Comparison of ENCODE assay signal across 1 cellular context in the genomic region with DNA sequence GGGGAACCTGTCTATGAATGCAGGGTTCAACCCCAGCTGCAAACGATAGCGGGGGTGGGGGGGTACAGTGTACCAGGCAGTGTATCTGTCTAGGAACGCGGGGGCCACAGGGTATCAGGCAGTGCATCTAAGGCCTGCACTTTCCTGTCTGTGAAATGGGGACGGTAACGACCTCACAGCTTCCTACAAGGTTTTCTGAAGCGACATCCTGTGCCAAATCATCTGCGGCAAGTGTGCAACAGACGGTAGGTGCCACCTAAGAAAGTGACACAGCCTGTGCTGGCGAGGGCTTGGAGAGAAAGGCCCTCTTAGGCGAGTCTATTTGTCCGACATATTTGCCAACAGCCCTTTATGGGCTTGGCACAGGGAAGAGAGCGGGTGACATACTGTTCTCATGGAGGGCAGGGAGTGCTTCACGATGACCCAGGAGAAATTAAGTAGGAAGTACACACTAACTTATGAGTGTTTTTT.
TF ChIP-seq lines count a peak whose summit lies in the region.

No MANE protein-coding gene starts in this region.

TF ChIP-seq in HepG2, 621 proteins besides CTCF, POLR2A, EP300 and RAD21 (continues in another document):
- TF ChIP-seq, protein P1, sequence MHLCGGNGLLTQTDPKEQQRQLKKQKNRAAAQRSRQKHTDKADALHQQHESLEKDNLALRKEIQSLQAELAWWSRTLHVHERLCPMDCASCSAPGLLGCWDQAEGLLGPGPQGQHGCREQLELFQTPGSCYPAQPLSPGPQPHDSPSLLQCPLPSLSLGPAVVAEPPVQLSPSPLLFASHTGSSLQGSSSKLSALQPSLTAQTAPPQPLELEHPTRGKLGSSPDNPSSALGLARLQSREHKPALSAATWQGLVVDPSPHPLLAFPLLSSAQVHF (CRISPR knock-in tag; IDR thresholded peaks at IDR 0.05), result no peak
- TF ChIP-seq, protein P2, sequence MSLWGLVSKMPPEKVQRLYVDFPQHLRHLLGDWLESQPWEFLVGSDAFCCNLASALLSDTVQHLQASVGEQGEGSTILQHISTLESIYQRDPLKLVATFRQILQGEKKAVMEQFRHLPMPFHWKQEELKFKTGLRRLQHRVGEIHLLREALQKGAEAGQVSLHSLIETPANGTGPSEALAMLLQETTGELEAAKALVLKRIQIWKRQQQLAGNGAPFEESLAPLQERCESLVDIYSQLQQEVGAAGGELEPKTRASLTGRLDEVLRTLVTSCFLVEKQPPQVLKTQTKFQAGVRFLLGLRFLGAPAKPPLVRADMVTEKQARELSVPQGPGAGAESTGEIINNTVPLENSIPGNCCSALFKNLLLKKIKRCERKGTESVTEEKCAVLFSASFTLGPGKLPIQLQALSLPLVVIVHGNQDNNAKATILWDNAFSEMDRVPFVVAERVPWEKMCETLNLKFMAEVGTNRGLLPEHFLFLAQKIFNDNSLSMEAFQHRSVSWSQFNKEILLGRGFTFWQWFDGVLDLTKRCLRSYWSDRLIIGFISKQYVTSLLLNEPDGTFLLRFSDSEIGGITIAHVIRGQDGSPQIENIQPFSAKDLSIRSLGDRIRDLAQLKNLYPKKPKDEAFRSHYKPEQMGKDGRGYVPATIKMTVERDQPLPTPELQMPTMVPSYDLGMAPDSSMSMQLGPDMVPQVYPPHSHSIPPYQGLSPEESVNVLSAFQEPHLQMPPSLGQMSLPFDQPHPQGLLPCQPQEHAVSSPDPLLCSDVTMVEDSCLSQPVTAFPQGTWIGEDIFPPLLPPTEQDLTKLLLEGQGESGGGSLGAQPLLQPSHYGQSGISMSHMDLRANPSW (CRISPR knock-in tag; IDR thresholded peaks at IDR 0.05; ENCODE audit: borderline replicate concordance), result 0 out of 2 replicates have a peak, but pooled peaks have one; percentile 0
- TF ChIP-seq, protein P3, sequence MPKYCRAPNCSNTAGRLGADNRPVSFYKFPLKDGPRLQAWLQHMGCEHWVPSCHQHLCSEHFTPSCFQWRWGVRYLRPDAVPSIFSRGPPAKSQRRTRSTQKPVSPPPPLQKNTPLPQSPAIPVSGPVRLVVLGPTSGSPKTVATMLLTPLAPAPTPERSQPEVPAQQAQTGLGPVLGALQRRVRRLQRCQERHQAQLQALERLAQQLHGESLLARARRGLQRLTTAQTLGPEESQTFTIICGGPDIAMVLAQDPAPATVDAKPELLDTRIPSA (CRISPR knock-in tag; IDR thresholded peaks at IDR 0.05; ENCODE audit: borderline replicate concordance), result no peak
- TF ChIP-seq, protein P4, sequence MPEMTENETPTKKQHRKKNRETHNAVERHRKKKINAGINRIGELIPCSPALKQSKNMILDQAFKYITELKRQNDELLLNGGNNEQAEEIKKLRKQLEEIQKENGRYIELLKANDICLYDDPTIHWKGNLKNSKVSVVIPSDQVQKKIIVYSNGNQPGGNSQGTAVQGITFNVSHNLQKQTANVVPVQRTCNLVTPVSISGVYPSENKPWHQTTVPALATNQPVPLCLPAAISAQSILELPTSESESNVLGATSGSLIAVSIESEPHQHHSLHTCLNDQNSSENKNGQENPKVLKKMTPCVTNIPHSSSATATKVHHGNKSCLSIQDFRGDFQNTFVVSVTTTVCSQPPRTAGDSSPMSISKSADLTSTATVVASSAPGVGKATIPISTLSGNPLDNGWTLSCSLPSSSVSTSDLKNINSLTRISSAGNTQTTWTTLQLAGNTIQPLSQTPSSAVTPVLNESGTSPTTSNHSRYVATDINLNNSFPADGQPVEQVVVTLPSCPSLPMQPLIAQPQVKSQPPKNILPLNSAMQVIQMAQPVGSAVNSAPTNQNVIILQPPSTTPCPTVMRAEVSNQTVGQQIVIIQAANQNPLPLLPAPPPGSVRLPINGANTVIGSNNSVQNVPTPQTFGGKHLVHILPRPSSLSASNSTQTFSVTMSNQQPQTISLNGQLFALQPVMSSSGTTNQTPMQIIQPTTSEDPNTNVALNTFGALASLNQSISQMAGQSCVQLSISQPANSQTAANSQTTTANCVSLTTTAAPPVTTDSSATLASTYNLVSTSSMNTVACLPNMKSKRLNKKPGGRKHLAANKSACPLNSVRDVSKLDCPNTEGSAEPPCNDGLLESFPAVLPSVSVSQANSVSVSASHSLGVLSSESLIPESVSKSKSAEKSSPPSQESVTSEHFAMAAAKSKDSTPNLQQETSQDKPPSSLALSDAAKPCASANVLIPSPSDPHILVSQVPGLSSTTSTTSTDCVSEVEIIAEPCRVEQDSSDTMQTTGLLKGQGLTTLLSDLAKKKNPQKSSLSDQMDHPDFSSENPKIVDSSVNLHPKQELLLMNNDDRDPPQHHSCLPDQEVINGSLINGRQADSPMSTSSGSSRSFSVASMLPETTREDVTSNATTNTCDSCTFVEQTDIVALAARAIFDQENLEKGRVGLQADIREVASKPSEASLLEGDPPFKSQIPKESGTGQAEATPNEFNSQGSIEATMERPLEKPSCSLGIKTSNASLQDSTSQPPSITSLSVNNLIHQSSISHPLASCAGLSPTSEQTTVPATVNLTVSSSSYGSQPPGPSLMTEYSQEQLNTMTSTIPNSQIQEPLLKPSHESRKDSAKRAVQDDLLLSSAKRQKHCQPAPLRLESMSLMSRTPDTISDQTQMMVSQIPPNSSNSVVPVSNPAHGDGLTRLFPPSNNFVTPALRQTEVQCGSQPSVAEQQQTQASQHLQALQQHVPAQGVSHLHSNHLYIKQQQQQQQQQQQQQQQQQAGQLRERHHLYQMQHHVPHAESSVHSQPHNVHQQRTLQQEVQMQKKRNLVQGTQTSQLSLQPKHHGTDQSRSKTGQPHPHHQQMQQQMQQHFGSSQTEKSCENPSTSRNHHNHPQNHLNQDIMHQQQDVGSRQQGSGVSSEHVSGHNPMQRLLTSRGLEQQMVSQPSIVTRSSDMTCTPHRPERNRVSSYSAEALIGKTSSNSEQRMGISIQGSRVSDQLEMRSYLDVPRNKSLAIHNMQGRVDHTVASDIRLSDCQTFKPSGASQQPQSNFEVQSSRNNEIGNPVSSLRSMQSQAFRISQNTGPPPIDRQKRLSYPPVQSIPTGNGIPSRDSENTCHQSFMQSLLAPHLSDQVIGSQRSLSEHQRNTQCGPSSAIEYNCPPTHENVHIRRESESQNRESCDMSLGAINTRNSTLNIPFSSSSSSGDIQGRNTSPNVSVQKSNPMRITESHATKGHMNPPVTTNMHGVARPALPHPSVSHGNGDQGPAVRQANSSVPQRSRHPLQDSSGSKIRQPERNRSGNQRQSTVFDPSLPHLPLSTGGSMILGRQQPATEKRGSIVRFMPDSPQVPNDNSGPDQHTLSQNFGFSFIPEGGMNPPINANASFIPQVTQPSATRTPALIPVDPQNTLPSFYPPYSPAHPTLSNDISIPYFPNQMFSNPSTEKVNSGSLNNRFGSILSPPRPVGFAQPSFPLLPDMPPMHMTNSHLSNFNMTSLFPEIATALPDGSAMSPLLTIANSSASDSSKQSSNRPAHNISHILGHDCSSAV (CRISPR knock-in tag; IDR thresholded peaks at IDR 0.05; ENCODE audit: borderline replicate concordance), result no peak
- peak; percentile 28; the same call in 1 of the 2 replicates for TF ChIP-seq RXRA (CRISPR knock-in tag; IDR thresholded peaks at IDR 0.05)
- TF ChIP-seq STAT5B (CRISPR knock-in tag; IDR thresholded peaks at IDR 0.05), result no peak
- TF ChIP-seq HIVEP1 (CRISPR knock-in tag; IDR thresholded peaks at IDR 0.05), result no peak
- no peak for TF ChIP-seq SP140L (CRISPR knock-in tag; IDR thresholded peaks at IDR 0.05; ENCODE audit: borderline replicate concordance)
- TF ChIP-seq ZNF44 (CRISPR knock-in tag; IDR thresholded peaks at IDR 0.05), result no peak
- no peak for TF ChIP-seq KAT2B (IDR thresholded peaks at IDR 0.05; ENCODE audit: borderline replicate concordance, low read depth, low read length)
- no peak for TF ChIP-seq ZNF546 (CRISPR knock-in tag; conservative IDR thresholded peaks at IDR 0.05)
- TF ChIP-seq, protein P5, sequence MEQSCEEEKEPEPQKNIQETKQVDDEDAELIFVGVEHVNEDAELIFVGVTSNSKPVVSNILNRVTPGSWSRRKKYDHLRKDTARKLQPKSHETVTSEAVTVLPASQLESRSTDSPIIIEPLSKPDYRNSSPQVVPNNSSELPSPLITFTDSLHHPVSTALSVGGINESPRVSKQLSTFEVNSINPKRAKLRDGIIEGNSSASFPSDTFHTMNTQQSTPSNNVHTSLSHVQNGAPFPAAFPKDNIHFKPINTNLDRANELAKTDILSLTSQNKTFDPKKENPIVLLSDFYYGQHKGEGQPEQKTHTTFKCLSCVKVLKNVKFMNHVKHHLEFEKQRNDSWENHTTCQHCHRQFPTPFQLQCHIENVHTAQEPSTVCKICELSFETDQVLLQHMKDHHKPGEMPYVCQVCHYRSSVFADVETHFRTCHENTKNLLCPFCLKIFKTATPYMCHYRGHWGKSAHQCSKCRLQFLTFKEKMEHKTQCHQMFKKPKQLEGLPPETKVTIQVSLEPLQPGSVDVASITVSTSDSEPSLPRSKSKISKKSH (CRISPR knock-in tag; IDR thresholded peaks at IDR 0.05; ENCODE audit: borderline replicate concordance), result 0 out of 2 replicates have a peak, but pooled peaks have one; percentile 43
- TF ChIP-seq, protein P6, sequence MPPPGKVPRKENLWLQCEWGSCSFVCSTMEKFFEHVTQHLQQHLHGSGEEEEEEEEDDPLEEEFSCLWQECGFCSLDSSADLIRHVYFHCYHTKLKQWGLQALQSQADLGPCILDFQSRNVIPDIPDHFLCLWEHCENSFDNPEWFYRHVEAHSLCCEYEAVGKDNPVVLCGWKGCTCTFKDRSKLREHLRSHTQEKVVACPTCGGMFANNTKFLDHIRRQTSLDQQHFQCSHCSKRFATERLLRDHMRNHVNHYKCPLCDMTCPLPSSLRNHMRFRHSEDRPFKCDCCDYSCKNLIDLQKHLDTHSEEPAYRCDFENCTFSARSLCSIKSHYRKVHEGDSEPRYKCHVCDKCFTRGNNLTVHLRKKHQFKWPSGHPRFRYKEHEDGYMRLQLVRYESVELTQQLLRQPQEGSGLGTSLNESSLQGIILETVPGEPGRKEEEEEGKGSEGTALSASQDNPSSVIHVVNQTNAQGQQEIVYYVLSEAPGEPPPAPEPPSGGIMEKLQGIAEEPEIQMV (CRISPR knock-in tag; IDR thresholded peaks at IDR 0.05; ENCODE audit: low read depth), result 0 out of 2 replicates have a peak, but pooled peaks have one; percentile 59
- TF ChIP-seq DMAP1 (CRISPR knock-in tag; IDR thresholded peaks at IDR 0.05), result no peak
- TF ChIP-seq GABPA (IDR thresholded peaks at IDR 0.05; ENCODE audit: low read depth, low read length), result no peak
- no peak for TF ChIP-seq GABPA (CRISPR knock-in tag; IDR thresholded peaks at IDR 0.05; ENCODE audit: low read depth)
- TF ChIP-seq, protein P7, sequence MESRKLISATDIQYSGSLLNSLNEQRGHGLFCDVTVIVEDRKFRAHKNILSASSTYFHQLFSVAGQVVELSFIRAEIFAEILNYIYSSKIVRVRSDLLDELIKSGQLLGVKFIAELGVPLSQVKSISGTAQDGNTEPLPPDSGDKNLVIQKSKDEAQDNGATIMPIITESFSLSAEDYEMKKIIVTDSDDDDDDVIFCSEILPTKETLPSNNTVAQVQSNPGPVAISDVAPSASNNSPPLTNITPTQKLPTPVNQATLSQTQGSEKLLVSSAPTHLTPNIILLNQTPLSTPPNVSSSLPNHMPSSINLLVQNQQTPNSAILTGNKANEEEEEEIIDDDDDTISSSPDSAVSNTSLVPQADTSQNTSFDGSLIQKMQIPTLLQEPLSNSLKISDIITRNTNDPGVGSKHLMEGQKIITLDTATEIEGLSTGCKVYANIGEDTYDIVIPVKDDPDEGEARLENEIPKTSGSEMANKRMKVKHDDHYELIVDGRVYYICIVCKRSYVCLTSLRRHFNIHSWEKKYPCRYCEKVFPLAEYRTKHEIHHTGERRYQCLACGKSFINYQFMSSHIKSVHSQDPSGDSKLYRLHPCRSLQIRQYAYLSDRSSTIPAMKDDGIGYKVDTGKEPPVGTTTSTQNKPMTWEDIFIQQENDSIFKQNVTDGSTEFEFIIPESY (CRISPR knock-in tag; IDR thresholded peaks at IDR 0.05), result peak; percentile 19; the same call in 1 of the 2 replicates
- no peak for TF ChIP-seq ZNF205 (CRISPR knock-in tag; IDR thresholded peaks at IDR 0.05)
- no peak for TF ChIP-seq ZNF576 (CRISPR knock-in tag; IDR thresholded peaks at IDR 0.05)
- TF ChIP-seq SUZ12 (IDR thresholded peaks at IDR 0.05; ENCODE audit: low read depth, low read length), result no peak
- no peak for TF ChIP-seq REST (IDR thresholded peaks at IDR 0.05; ENCODE audit: borderline replicate concordance in 1 of 2, low read depth in 1 of 2, low read length in 2 of 2)
- TF ChIP-seq ZFP91 (CRISPR knock-in tag; IDR thresholded peaks at IDR 0.05; ENCODE audit: borderline replicate concordance), result 0 out of 2 replicates have a peak, but pooled peaks have one; percentile 4
- no peak for TF ChIP-seq FOSL1 (CRISPR knock-in tag; IDR thresholded peaks at IDR 0.05; ENCODE audit: borderline replicate concordance)
- TF ChIP-seq, protein P8, sequence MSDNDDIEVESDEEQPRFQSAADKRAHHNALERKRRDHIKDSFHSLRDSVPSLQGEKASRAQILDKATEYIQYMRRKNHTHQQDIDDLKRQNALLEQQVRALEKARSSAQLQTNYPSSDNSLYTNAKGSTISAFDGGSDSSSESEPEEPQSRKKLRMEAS (IDR thresholded peaks at IDR 0.05), result no peak
- peak; percentile 16 for TF ChIP-seq ZNF883 (CRISPR knock-in tag; IDR thresholded peaks at IDR 0.05; ENCODE audit: not compliant biosample characterization)
- no peak for TF ChIP-seq ZNF674 (CRISPR knock-in tag; IDR thresholded peaks at IDR 0.05; ENCODE audit: low read depth)
